In the genomic region with DNA sequence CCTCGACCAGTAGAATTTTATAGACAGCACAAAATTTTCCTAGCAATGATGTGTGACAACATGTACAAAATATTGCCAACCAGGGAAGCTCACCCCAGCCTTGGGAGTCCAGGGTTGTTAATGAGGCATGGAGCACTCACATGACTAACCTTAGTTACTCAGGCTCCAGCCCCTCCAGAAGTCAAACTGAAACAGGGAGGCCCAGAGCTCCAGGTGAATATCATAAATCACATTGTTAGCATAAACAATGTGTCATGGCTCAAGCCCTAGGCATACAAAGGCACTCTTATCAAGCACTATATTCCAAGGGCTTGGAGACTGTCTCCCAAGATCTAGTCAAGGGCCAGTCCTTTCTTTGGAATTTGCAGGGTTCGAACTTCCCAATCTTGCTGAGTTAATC, we compare ENCODE assay signal across 12 cellular contexts. TPM values are rescaled to one million over a fixed set of nuclear protein-coding genes. Genes with fewer than 3 reads are reported as not detected.
DNase-seq lines count a peak whose midpoint lies in the region; ATAC-seq, FAIRE-seq and TF ChIP-seq lines count a peak whose summit lies in the region.
"Had no signal": no experiment of that assay in that cellular context is flagged by ENCODE, and none has a peak within 500 bp of the region (broad histone marks: within the 10 kb centered on the region; RNA-seq: fewer than 3 reads in every experiment).

No MANE protein-coding gene starts in this region.

- ATAC-seq in activated T-helper 17 cell treated with anti-CD3 and anti-CD28 coated beads, Interleukin-2, amount 50 U/mL, for 72 hours (replicated peaks), result peak; percentile 49
- no peak for ATAC-seq in memory B cell (ENCODE audit: low read depth)

- H3K9ac ChIP-seq in neuronal stem cell (ENCODE audit: low read depth, low read length, poor library complexity), result no peak overlapping the region

- H2BK120ac ChIP-seq in neuronal stem cell (ENCODE audit: low read depth, low read length), result no peak overlapping the region

- H3K4me2 ChIP-seq in neuronal stem cell (ENCODE audit: insufficient read depth, low read length, poor library complexity, severe bottlenecking), result no peak overlapping the region
- H3K4me2 ChIP-seq: PC-9 had no signal

- TF ChIP-seq POLR2A in H54 (IDR thresholded peaks at IDR 0.05; ENCODE audit: low read depth, low read length), result no peak

- H3K4me3 Mint-ChIP-seq in activated T-helper 17 cell treated with anti-CD3 and anti-CD28 coated beads, Interleukin-2, amount 50 U/mL, for 72 hours, result peak overlapping the region; percentile 43
- H3K4me3 Mint-ChIP-seq in memory B cell, result no peak overlapping the region
- H3K4me3 Mint-ChIP-seq: H9, immature natural killer cell had no signal

- H3K27ac ChIP-seq in neuronal stem cell (replicated peaks; ENCODE audit: low read length), result no peak overlapping the region
- H3K27ac ChIP-seq: PC-9, WERI-Rb-1 had no signal

- no peaks in the 10 kb centered on the region for H3K9me3 ChIP-seq in neuronal stem cell (replicated peaks in 1 of 2; ENCODE audit: control insufficient read depth in 2 of 2, insufficient read depth in 1 of 2, low read depth in 1 of 2, low read length in 2 of 2)

- H2AFZ ChIP-seq in neuronal stem cell (ENCODE audit: low read length), result no peak overlapping the region
- H2AFZ ChIP-seq: PC-9 had no signal

- H3K18ac ChIP-seq in neuronal stem cell (ENCODE audit: low read length), result no peak overlapping the region

- no peak overlapping the region for H4K8ac ChIP-seq in neuronal stem cell (ENCODE audit: low read depth, low read length)

- peak; percentile 48 for FAIRE-seq in H54 (lab: Jason Lieb, UNC)
- FAIRE-seq: endometrium had no signal

- no peaks in the 10 kb centered on the region for H3K9me3 Mint-ChIP-seq in activated T-helper 17 cell treated with anti-CD3 and anti-CD28 coated beads, Interleukin-2, amount 50 U/mL, for 72 hours
- no peaks in the 10 kb centered on the region for H3K9me3 Mint-ChIP-seq in memory B cell
- H3K9me3 Mint-ChIP-seq: immature natural killer cell had no signal

- H2BK15ac ChIP-seq in neuronal stem cell (ENCODE audit: low read length), result no peak overlapping the region

- no peak overlapping the region for H2AK5ac ChIP-seq in neuronal stem cell (ENCODE audit: low read depth, low read length)

- H3K4me1 ChIP-seq in neuronal stem cell (ENCODE audit: control insufficient read depth in 2 of 2, insufficient read depth in 1 of 2, low read depth in 1 of 2, low read length in 2 of 2), result no peaks in the 10 kb centered on the region

- no peak overlapping the region for H2BK5ac ChIP-seq in neuronal stem cell (ENCODE audit: low read length)

- peaks cover 33% of the 10 kb centered on the region for H3K4me1 Mint-ChIP-seq in activated T-helper 17 cell treated with anti-CD3 and anti-CD28 coated beads, Interleukin-2, amount 50 U/mL, for 72 hours
- H3K4me1 Mint-ChIP-seq in memory B cell, result peaks cover 37% of the 10 kb centered on the region

- no peak overlapping the region for H3K4me3 ChIP-seq in neuronal stem cell (ENCODE audit: low read length in 2 of 2)
- H3K4me3 ChIP-seq: PC-9 had no signal

- no peak overlapping the region for H3K14ac ChIP-seq in neuronal stem cell (ENCODE audit: low read length)

- H3K27me3 ChIP-seq in neuronal stem cell (ENCODE audit: control insufficient read depth in 3 of 3, insufficient read depth in 3 of 3, low read depth in 1 of 3, low read length in 3 of 3), result no peaks in the 10 kb centered on the region

- H3K27me3 Mint-ChIP-seq in activated T-helper 17 cell treated with anti-CD3 and anti-CD28 coated beads, Interleukin-2, amount 50 U/mL, for 72 hours, result no peaks in the 10 kb centered on the region
- no peaks in the 10 kb centered on the region for H3K27me3 Mint-ChIP-seq in memory B cell

- DNase-seq in DMS79 treated with DMSO at 0.1 percent for 48 hours (lab: John Stamatoyannopoulos, UW) (peak; percentile 22), H54 (ENCODE audit: insufficient read length, low spot score) (no peak), memory B cell (ENCODE audit: low spot score in 2 of 2) (no peak), neuronal stem cell (ENCODE audit: low spot score) (no peak), mucosa of gallbladder (ENCODE audit: low spot score) (no peak), HCEC 1CT (no peak)
- DNase-seq: H9, immature natural killer cell, WERI-Rb-1 had no signal

- peak overlapping the region; percentile 87 for H3K27ac Mint-ChIP-seq in activated T-helper 17 cell treated with anti-CD3 and anti-CD28 coated beads, Interleukin-2, amount 50 U/mL, for 72 hours
- peak overlapping the region; percentile 15 for H3K27ac Mint-ChIP-seq in memory B cell

- H3K23ac ChIP-seq in neuronal stem cell (ENCODE audit: low read depth, low read length, poor library complexity), result no peak overlapping the region

- H2BK12ac ChIP-seq in neuronal stem cell (ENCODE audit: low read length), result no peak overlapping the region

- no peak overlapping the region for H4K91ac ChIP-seq in neuronal stem cell (ENCODE audit: low read depth, low read length, poor library complexity)

- no peaks in the 10 kb centered on the region for H3K36me3 ChIP-seq in neuronal stem cell (replicated peaks in 1 of 2; ENCODE audit: control insufficient read depth in 2 of 2, insufficient read depth in 2 of 2, low read length in 2 of 2)
- H3K36me3 ChIP-seq: WERI-Rb-1 had no signal

- peaks cover 31% of the 10 kb centered on the region for H3K36me3 Mint-ChIP-seq in activated T-helper 17 cell treated with anti-CD3 and anti-CD28 coated beads, Interleukin-2, amount 50 U/mL, for 72 hours (ENCODE audit: low read depth)
- H3K36me3 Mint-ChIP-seq in memory B cell, result peaks cover 1% of the 10 kb centered on the region

- no peak overlapping the region for H3K4ac ChIP-seq in neuronal stem cell (ENCODE audit: low read length)

- H3K79me1 ChIP-seq in neuronal stem cell (ENCODE audit: low read depth, low read length), result no peaks in the 10 kb centered on the region

- no CpG with 5 or more reads among the region's 2 CpGs for WGBS in neuronal stem cell (ENCODE audit: extremely low coverage in 2 of 2, insufficient read length in 2 of 2, insufficient replicate concordance in 1 of 2), 2 donors

RNA-seq across cellular contexts. Expression of a gene that starts 44.4 kb away (rescaled TPM):
- 100 to 1,000 TPM; 129 to 170 TPM for total RNA-seq in activated T-helper 17 cell treated with anti-CD3 and anti-CD28 coated beads, Interleukin-2, amount 50 U/mL, for 72 hours
- polyA plus RNA-seq in neuronal stem cell (2013, experiment 1 of 2), result 13.5 TPM
- 13.8 TPM for polyA plus RNA-seq in neuronal stem cell (2013, experiment 2 of 2)
- total RNA-seq in mucosa of gallbladder, result 17.1 TPM

RNA-seq across cellular contexts. Expression of a gene that starts 52.0 kb away (rescaled TPM):
- total RNA-seq in activated T-helper 17 cell treated with anti-CD3 and anti-CD28 coated beads, Interleukin-2, amount 50 U/mL, for 72 hours, result 10 to 100 TPM; 41.4 to 61.8 TPM
- polyA plus RNA-seq in neuronal stem cell (2013, experiment 1 of 2), result 167 TPM
- polyA plus RNA-seq in neuronal stem cell (2013, experiment 2 of 2), result 152 TPM
- 379 TPM for total RNA-seq in mucosa of gallbladder
